21 cellular contexts compared by ENCODE assay signal in the genomic region with DNA sequence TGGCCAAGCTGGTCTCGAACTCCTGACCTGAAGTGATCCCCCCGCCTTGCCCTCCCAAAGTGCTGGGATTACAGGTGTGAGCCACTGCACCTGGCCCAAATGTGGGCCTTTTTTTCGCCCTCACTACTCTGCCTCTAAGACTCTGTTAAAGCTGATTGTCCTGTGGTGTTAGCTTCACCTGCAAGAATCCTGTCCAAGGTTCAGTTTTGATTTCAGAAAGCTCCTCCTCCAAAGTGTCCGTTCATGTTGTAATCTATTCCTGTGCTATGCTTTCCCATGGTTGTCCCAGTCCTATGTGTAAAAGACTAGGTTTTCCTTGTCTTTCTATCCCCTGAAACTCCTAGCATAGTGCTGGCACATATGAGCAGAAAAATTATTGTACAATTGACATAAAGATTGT.
DNase-seq lines count a peak whose midpoint lies in the region; FAIRE-seq and TF ChIP-seq lines count a peak whose summit lies in the region.
"Had no signal": no experiment of that assay in that cellular context is flagged by ENCODE, and none has a peak within 500 bp of the region (broad histone marks: within the 10 kb centered on the region; RNA-seq: fewer than 3 reads in every experiment).

No MANE protein-coding gene starts in this region.

- no peaks in the 10 kb centered on the region for H3K9me2 ChIP-seq in hepatocyte (replicated peaks; ENCODE audit: insufficient read depth)

- H3K36me3 Mint-ChIP-seq in mesothelial cell of epicardium: no peaks in the 10 kb centered on the region
- H3K36me3 Mint-ChIP-seq: CD4-positive, CD25-positive, alpha-beta regulatory T cell; CD8-positive, alpha-beta T cell had no signal

- H3K4me3 ChIP-seq in hepatocyte (no peak overlapping the region), small intestine (ENCODE audit: low read depth in 1 of 2, low read length in 2 of 2) (no peak overlapping the region), tibial nerve (no peak overlapping the region)
- H3K4me3 ChIP-seq: BLaER1, GM23248 had no signal

- H4K20me1 ChIP-seq in hepatocyte (ENCODE audit: insufficient read depth, poor library complexity, severe bottlenecking): no peaks in the 10 kb centered on the region
- H4K20me1 ChIP-seq: BLaER1 had no signal

- H3K4me2 ChIP-seq in hepatocyte: no peak overlapping the region
- H3K4me2 ChIP-seq: BLaER1 had no signal

- H3K27ac ChIP-seq in hepatocyte: no peak overlapping the region
- no peak overlapping the region for H3K27ac ChIP-seq in small intestine (ENCODE audit: low read depth in 1 of 2, low read length in 1 of 2)
- no peak overlapping the region for H3K27ac ChIP-seq in tibial nerve
- H3K27ac ChIP-seq: BLaER1, C4-2B, GM23248 had no signal

- H3K4me3 Mint-ChIP-seq in mesothelial cell of epicardium: no peak overlapping the region
- H3K4me3 Mint-ChIP-seq: B cell; CD4-positive, CD25-positive, alpha-beta regulatory T cell; CD8-positive, alpha-beta T cell had no signal

- H3K79me2 ChIP-seq in hepatocyte: no peaks in the 10 kb centered on the region

- H3K4me1 ChIP-seq in hepatocyte (ENCODE audit: insufficient read depth) (no peaks in the 10 kb centered on the region), small intestine (ENCODE audit: control insufficient read depth in 2 of 2, insufficient read depth in 1 of 2, low read depth in 1 of 2, low read length in 1 of 2) (no peaks in the 10 kb centered on the region), tibial nerve (no peaks in the 10 kb centered on the region)
- H3K4me1 ChIP-seq: BLaER1, Caco-2 had no signal

- FAIRE-seq in small intestine (lab: Jason Lieb, UNC): no peak
- FAIRE-seq: G401.6, GM12892, GM19239, H1 had no signal

- no peaks in the 10 kb centered on the region for H3K36me3 ChIP-seq in hepatocyte (replicated peaks; ENCODE audit: insufficient read depth, low read depth)
- H3K36me3 ChIP-seq in small intestine (ENCODE audit: control insufficient read depth in 2 of 2, insufficient read depth in 2 of 2, low read length in 2 of 2): no peaks in the 10 kb centered on the region
- H3K36me3 ChIP-seq in tibial nerve: no peaks in the 10 kb centered on the region
- H3K36me3 ChIP-seq: BLaER1 had no signal

- no peak overlapping the region for H2AFZ ChIP-seq in hepatocyte
- H2AFZ ChIP-seq: GM23248 had no signal

- no peak for TF ChIP-seq POLR2A in tibial nerve (IDR thresholded peaks at IDR 0.05)

- peaks cover 32% of the 10 kb centered on the region for H3K4me1 Mint-ChIP-seq in mesothelial cell of epicardium
- H3K4me1 Mint-ChIP-seq: B cell; CD4-positive, CD25-positive, alpha-beta regulatory T cell had no signal

- WGBS in hepatocyte (ENCODE audit: low lambda C conversion rate, missing lambda C conversion rate): 85% methylated on average over 4 of the region's 4 CpGs
- WGBS in small intestine, 3 donors: 51 to 77% (median 61%) methylated on average over 4 of the region's 4 CpGs
- 92 to 94% methylated on average over 4 of the region's 4 CpGs for WGBS in tibial nerve, 2 donors

- no peaks in the 10 kb centered on the region for H3K9me3 Mint-ChIP-seq in mesothelial cell of epicardium
- H3K9me3 Mint-ChIP-seq: CD4-positive, CD25-positive, alpha-beta regulatory T cell; CD8-positive, alpha-beta T cell had no signal

- DNase-seq in hepatocyte (ENCODE audit: low spot score) (peak; percentile 10), mesothelial cell of epicardium (ENCODE audit: low spot score in 2 of 2, unreplicated experiment in 2 of 2) (no peak), small intestine (peak; percentile 75), tibial nerve (ENCODE audit: low spot score in 2 of 2) (no peak), NCI-H1105 treated with DMSO at 0.1 percent for 48 hours (lab: John Stamatoyannopoulos, UW) (no peak), mucosa of gallbladder (ENCODE audit: low spot score) (no peak)
- DNase-seq: CD4-positive, CD25-positive, alpha-beta regulatory T cell; CD8-positive, alpha-beta T cell; DMS153; DND-41; GM23248; H7; HCEC 1CT had no signal

- H3K27ac Mint-ChIP-seq in mesothelial cell of epicardium: peak overlapping the region; percentile 3
- H3K27ac Mint-ChIP-seq: B cell; CD4-positive, CD25-positive, alpha-beta regulatory T cell; CD8-positive, alpha-beta T cell had no signal

- H3K27me3 Mint-ChIP-seq in mesothelial cell of epicardium (ENCODE audit: low read depth): no peaks in the 10 kb centered on the region
- H3K27me3 Mint-ChIP-seq: B cell had no signal

- no peaks in the 10 kb centered on the region for H3K27me3 ChIP-seq in hepatocyte
- H3K27me3 ChIP-seq in small intestine (ENCODE audit: control insufficient read depth in 2 of 2, insufficient read depth in 2 of 2, low read length in 2 of 2): no peaks in the 10 kb centered on the region
- H3K27me3 ChIP-seq in tibial nerve: no peaks in the 10 kb centered on the region
- H3K27me3 ChIP-seq: BLaER1 had no signal

- TF ChIP-seq CTCF in hepatocyte (IDR thresholded peaks at IDR 0.05; ENCODE audit: poor library complexity) (no peak), mesothelial cell of epicardium (IDR thresholded peaks at IDR 0.05; ENCODE audit: unreplicated experiment) (no peak), tibial nerve (IDR thresholded peaks at IDR 0.05) (no peak)

- TF ChIP-seq EP300 in tibial nerve (IDR thresholded peaks at IDR 0.05): no peak

- H3K9me3 ChIP-seq in hepatocyte (ENCODE audit: low read depth): no peaks in the 10 kb centered on the region
- no peaks in the 10 kb centered on the region for H3K9me3 ChIP-seq in small intestine (ENCODE audit: control insufficient read depth, low read depth)
- no peaks in the 10 kb centered on the region for H3K9me3 ChIP-seq in tibial nerve
- H3K9me3 ChIP-seq: BLaER1, Caco-2 had no signal

Comparison
In these comparisons a context has a peak if more than half of its experiments do, and no peak if none do; other contexts are left out.
1. DNase-seq: peak in hepatocyte (single experiment) and small intestine (single experiment); none in mesothelial cell of epicardium (0 of 2), tibial nerve (0 of 2), NCI-H1105 treated with DMSO at 0.1 percent for 48 hours (single experiment) and mucosa of gallbladder (single experiment).